8 cellular contexts compared by ENCODE assay signal in the genomic region with DNA sequence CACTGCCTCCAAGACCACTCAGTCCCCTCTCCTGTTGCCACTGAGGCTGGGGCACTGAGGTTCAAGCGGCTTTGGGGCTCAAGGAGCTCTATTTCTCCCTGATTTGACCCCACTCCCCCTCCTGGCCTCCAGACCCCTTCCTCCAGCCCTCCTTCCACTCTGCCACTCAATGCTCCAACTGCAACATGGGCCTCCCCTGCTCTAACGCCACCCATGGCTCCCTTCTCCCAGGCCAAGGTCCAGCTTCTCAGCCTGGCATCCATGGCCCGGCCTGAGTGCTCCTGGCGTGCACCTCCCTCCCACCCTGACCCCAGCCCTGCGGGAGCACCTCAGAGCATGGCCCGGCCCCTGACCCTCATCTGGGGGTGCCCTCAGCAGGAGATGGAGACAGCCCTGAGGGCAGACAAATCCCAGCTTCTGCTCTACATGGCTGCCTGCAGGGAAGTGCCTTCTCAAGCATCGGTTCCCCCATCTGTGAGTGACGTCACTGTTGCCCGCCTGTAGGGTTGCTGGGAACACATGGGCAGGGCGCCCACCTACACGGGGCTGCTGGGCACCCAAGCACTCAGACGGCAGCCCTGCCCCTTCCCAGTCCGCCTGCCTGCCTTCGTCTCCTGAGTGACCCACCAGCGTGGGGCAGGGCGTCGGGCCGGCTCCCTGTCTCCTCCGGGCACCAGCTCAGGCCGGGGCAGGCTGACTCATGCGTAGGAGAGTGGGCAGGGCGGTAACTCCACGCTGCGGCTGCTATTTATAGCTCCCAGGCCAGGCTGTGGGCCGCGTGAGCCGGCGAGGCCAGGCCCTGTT.
DNase-seq lines count a peak whose midpoint lies in the region; ATAC-seq lines count a peak whose summit lies in the region.

No MANE protein-coding gene starts in this region.

- ATAC-seq in HG03175 (IDR thresholded peaks at IDR 0.05; ENCODE audit: unreplicated experiment), result no peak

- DNase-seq in HUDEP-2 (lab: John Stamatoyannopoulos, UW; ENCODE audit: unreplicated experiment in 76 of 76) (peak in 42 of 76 experiments; percentile 10 to 86 (median 46)), astrocyte of the hippocampus (ENCODE audit: low read depth, low spot score) (peak; percentile 86), iris pigment epithelial cell (ENCODE audit: low read depth) (peak; percentile 69), superior temporal gyrus (ENCODE audit: extremely low spot score) (peak; percentile 48), NCI-H2196 treated with DMSO at 0.1 percent for 48 hours (lab: John Stamatoyannopoulos, UW; ENCODE audit: unreplicated experiment) (no peak)
- no peak for DNase-seq in stimulated activated CD4-positive, alpha-beta T cell treated with anti-CD3 and anti-CD28 coated beads, Interleukin-4, amount 100 ng/mL, for 1 hour
- no peak for DNase-seq in activated CD4-positive, alpha-beta T cell treated with anti-CD3 and anti-CD28 coated beads for 1 hour

Comparison
In these comparisons a context has a peak if more than half of its experiments do, and no peak if none do; other contexts are left out.
1. DNase-seq: peak in HUDEP-2 (42 of 76), astrocyte of the hippocampus (single experiment), iris pigment epithelial cell (single experiment) and superior temporal gyrus (single experiment); none in stimulated activated CD4-positive, alpha-beta T cell treated with anti-CD3 and anti-CD28 coated beads, Interleukin-4, amount 100 ng/mL, for 1 hour (single experiment), activated CD4-positive, alpha-beta T cell treated with anti-CD3 and anti-CD28 coated beads for 1 hour (single experiment) and NCI-H2196 treated with DMSO at 0.1 percent for 48 hours (single experiment).